In the genomic region with DNA sequence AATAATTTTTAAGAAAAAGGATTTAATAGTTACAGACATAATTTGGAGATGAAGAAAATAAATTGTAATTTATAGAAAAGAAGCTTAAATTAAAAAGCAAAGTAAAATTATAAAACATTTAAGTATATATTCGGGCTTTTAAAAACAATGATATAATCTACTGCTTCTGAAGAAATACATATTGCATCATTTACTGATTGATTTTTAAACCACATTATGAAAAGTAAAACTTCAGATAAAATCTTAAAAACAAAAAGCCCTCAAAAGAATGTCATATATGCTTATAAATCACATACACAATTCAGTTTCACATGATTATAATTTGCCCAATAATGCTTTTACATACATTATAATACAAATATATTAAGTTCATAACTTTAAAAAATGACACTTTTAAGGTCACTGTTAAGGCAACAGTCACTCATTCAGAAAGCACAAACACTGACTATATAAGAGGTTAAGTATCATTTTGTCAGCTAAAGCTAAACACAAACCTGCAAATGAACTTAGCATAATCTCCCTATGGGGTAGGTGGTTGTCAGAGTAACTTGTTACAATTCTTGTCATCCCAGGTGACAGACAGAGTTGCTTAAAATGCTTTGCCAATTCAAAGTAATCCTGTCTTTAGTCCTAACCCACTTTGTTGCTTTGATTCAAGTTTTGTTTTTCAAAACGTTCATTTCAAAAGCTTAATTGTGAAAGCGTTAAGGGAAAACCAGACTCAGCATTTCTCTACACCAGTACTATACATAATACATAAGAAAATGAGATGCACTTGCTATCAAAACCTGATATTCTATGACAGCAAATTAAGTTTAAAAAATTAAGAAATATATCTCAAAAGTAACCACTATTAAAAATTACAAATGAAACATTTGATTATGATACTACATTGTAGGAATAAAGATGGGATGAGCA, we compare ENCODE assay signal across 18 cellular contexts.
A peak's percentile ranks its signal among the peaks of the same experiment; 100 is the strongest.
DNase-seq lines count a peak whose midpoint lies in the region; ATAC-seq, FAIRE-seq and TF ChIP-seq lines count a peak whose summit lies in the region.
"Had no signal": no experiment of that assay in that cellular context is flagged by ENCODE, and none has a peak within 500 bp of the region (broad histone marks: within the 10 kb centered on the region; RNA-seq: fewer than 3 reads in every experiment).

No MANE protein-coding gene starts in this region.

- H3K36me3 ChIP-seq in HUES48 (ENCODE audit: control insufficient read depth, insufficient read depth, low read length) (no peaks in the 10 kb centered on the region), kidney (ENCODE audit: control insufficient read depth in 1 of 2, insufficient read depth in 2 of 2, low read length in 2 of 2) (no peaks in the 10 kb centered on the region)
- H3K36me3 ChIP-seq: BLaER1 treated with 17β-estradiol and CSF1 and Interleukin-3, amounts not matched to agents 10 nM and 100 nM had no signal

- intact Hi-C loops in kidney (cut with DNase I), result no loop called here

- H3K9me3 ChIP-seq in HUES48 (ENCODE audit: control insufficient read depth, insufficient read depth, low read length) (no peaks in the 10 kb centered on the region), kidney (ENCODE audit: control insufficient read depth in 1 of 2, low read length in 2 of 2) (no peaks in the 10 kb centered on the region)
- H3K9me3 ChIP-seq: BLaER1 treated with 17β-estradiol and CSF1 and Interleukin-3, amounts not matched to agents 10 nM and 100 nM had no signal

- H3K4me3 ChIP-seq in HUES48 (ENCODE audit: low read depth, low read length) (no peak overlapping the region), kidney (ENCODE audit: low read length in 2 of 2) (no peak overlapping the region)
- H3K4me3 ChIP-seq: BLaER1 treated with 17β-estradiol and CSF1 and Interleukin-3, amounts not matched to agents 10 nM and 100 nM had no signal

- no peak overlapping the region for H3K4me3 Mint-ChIP-seq in progenitor cell of endocrine pancreas (ENCODE audit: low read depth)
- H3K4me3 Mint-ChIP-seq: CD8-positive, alpha-beta T cell had no signal

- no peak for ATAC-seq in omental fat pad (ENCODE audit: low FRiP score)
- ATAC-seq: CD8-positive, alpha-beta T cell had no signal

- peaks cover 4% of the 10 kb centered on the region for H3K36me3 Mint-ChIP-seq in progenitor cell of endocrine pancreas (ENCODE audit: insufficient read depth)

- peak overlapping the region; percentile 0 for H3K27ac ChIP-seq in HUES48 (ENCODE audit: low read depth, low read length)
- H3K27ac ChIP-seq in kidney (ENCODE audit: low read depth in 2 of 2, low read length in 2 of 2), result no peak overlapping the region
- H3K27ac ChIP-seq: BLaER1 treated with 17β-estradiol and CSF1 and Interleukin-3, amounts not matched to agents 10 nM and 100 nM had no signal

- no peak overlapping the region for H3K9ac ChIP-seq in HUES48 (ENCODE audit: low read depth, low read length)
- no peak overlapping the region for H3K9ac ChIP-seq in kidney (ENCODE audit: low read length in 2 of 2)
- H3K9ac ChIP-seq: BLaER1 treated with 17β-estradiol and CSF1 and Interleukin-3, amounts not matched to agents 10 nM and 100 nM had no signal

- no peak for DNase-seq in kidney
- no peak for DNase-seq in omental fat pad (ENCODE audit: low spot score)
- DNase-seq in stimulated activated CD4-positive, alpha-beta T cell treated with anti-CD3 and anti-CD28 coated beads, Interleukin-4, amount 100 ng/mL, for 24 hours, result no peak
- no peak for DNase-seq in NK-92 (lab: John Stamatoyannopoulos, UW; ENCODE audit: unreplicated experiment)
- DNase-seq in progenitor cell of endocrine pancreas (ENCODE audit: low spot score, unreplicated experiment), result no peak
- DNase-seq: CD8-positive, alpha-beta T cell; DMS53; EL; Karpas-422; NCI-H1092; NCI-H1436 treated with DMSO at 0.1 percent for 48 hours; NCI-H2029; NCI-H774 had no signal

- H3K27me3 ChIP-seq in HUES48 (ENCODE audit: control insufficient read depth, insufficient read depth, low read length), result no peaks in the 10 kb centered on the region
- H3K27me3 ChIP-seq: BLaER1 treated with 17β-estradiol and CSF1 and Interleukin-3, amounts not matched to agents 10 nM and 100 nM had no signal

- H3K27ac Mint-ChIP-seq in progenitor cell of endocrine pancreas, result no peak overlapping the region
- H3K27ac Mint-ChIP-seq: CD8-positive, alpha-beta T cell had no signal

- TF ChIP-seq CTCF in kidney (IDR thresholded peaks at IDR 0.05; ENCODE audit: borderline replicate concordance, extremely low read depth, insufficient read depth) (no peak), omental fat pad (IDR thresholded peaks at IDR 0.05) (no peak), progenitor cell of endocrine pancreas (IDR thresholded peaks at IDR 0.05; ENCODE audit: unreplicated experiment) (no peak)

- no peaks in the 10 kb centered on the region for H3K27me3 Mint-ChIP-seq in progenitor cell of endocrine pancreas

- peak; percentile 87 for FAIRE-seq in A204.1 (lab: Jason Lieb, UNC)
- FAIRE-seq in TTC549 (lab: Jason Lieb, UNC), result peak; percentile 33
- FAIRE-seq in kidney (lab: Jason Lieb, UNC), result peak; percentile 89
- FAIRE-seq: H1 had no signal

- no peaks in the 10 kb centered on the region for H3K9me3 Mint-ChIP-seq in progenitor cell of endocrine pancreas (ENCODE audit: low read depth)
- H3K9me3 Mint-ChIP-seq: CD8-positive, alpha-beta T cell had no signal

- H3K4me1 Mint-ChIP-seq in progenitor cell of endocrine pancreas (ENCODE audit: low read depth), result peaks cover 4% of the 10 kb centered on the region

- H3K4me1 ChIP-seq in HUES48 (ENCODE audit: control insufficient read depth, insufficient read depth, low read length) (peaks cover 5% of the 10 kb centered on the region; the same call in 1 of the 2 replicates), kidney (ENCODE audit: control insufficient read depth in 1 of 2, insufficient read depth in 1 of 2, low read depth in 1 of 2, low read length in 2 of 2) (no peaks in the 10 kb centered on the region)
- H3K4me1 ChIP-seq: BLaER1 treated with 17β-estradiol and CSF1 and Interleukin-3, amounts not matched to agents 10 nM and 100 nM had no signal
